ENCODE assay signal across 14 cellular contexts in genomic region chr3:149535395-149535685, GRCh38.
DNase-seq lines count a peak whose midpoint lies in the region; ATAC-seq and TF ChIP-seq lines count a peak whose summit lies in the region.
"Had no signal": no experiment of that assay in that cellular context is flagged by ENCODE, and none has a peak within 500 bp of the region (broad histone marks: within the 10 kb centered on the region; RNA-seq: fewer than 3 reads in every experiment).

No MANE protein-coding gene starts in this region.

- H3K9me3 ChIP-seq in skeletal muscle satellite cell (replicated peaks; ENCODE audit: low read length) = no peaks in the 10 kb centered on the region

- TF ChIP-seq CTCF in fibroblast of mammary gland (conservative IDR thresholded peaks at IDR 0.05; ENCODE audit: control insufficient read depth, insufficient read depth, low read depth, low read length) = no peak

- ATAC-seq in HG02840 (IDR thresholded peaks at IDR 0.05; ENCODE audit: low FRiP score, unreplicated experiment) (no peak), HG02642 (IDR thresholded peaks at IDR 0.05; ENCODE audit: poor library complexity, unreplicated experiment) (no peak)
- ATAC-seq: naive thymus-derived CD8-positive, alpha-beta T cell had no signal

- no peaks in the 10 kb centered on the region for H3K9me3 Mint-ChIP-seq in activated T-cell treated with anti-CD3 and anti-CD28 coated beads, Interleukin-2, amount 50 U/mL, for 24 hours
- H3K9me3 Mint-ChIP-seq: CD4-positive, CD25-positive, alpha-beta regulatory T cell; naive thymus-derived CD8-positive, alpha-beta T cell had no signal

- H3K4me1 ChIP-seq in skeletal muscle satellite cell (ENCODE audit: control insufficient read depth, insufficient read depth, low read length) = peaks cover 93% of the 10 kb centered on the region

- H3K9ac ChIP-seq in skeletal muscle satellite cell (ENCODE audit: low read depth, low read length) = peak overlapping the region; percentile 68

- peaks cover 7% of the 10 kb centered on the region for H3K27me3 Mint-ChIP-seq in activated T-cell treated with anti-CD3 and anti-CD28 coated beads, Interleukin-2, amount 50 U/mL, for 24 hours
- H3K27me3 Mint-ChIP-seq: CD4-positive, CD25-positive, alpha-beta regulatory T cell had no signal

- H3K4me3 ChIP-seq in fibroblast of mammary gland (ENCODE audit: control insufficient read depth, low read depth, low read length) = no peak overlapping the region
- H3K4me3 ChIP-seq in skeletal muscle satellite cell (ENCODE audit: low read length) = peak overlapping the region; percentile 23

- peak; percentile 38 for DNase-seq in EH (ENCODE audit: low read depth)
- DNase-seq in NCI-H345 (lab: John Stamatoyannopoulos, UW) = peak; percentile 73
- peak; percentile 39 for DNase-seq in fibroblast of mammary gland (ENCODE audit: low read depth)
- no peak for DNase-seq in activated T-cell treated with anti-CD3 and anti-CD28 coated beads, Interleukin-2, amount 50 U/mL, for 24 hours
- DNase-seq in dermis blood vessel endothelial cell = no peak
- DNase-seq: activated CD4-positive, alpha-beta T cell treated with anti-CD3 and anti-CD28 coated beads for 1 hour; aorta; CD4-positive, CD25-positive, alpha-beta regulatory T cell; naive thymus-derived CD8-positive, alpha-beta T cell; NCI-H1694 treated with DMSO at 0.1 percent for 48 hours; stimulated activated CD4-positive, alpha-beta T cell treated with anti-CD3 and anti-CD28 coated beads, Interleukin-15, amount 100 ng/mL, for 24 hours had no signal

- no peak overlapping the region for H3K27ac Mint-ChIP-seq in activated T-cell treated with anti-CD3 and anti-CD28 coated beads, Interleukin-2, amount 50 U/mL, for 24 hours
- H3K27ac Mint-ChIP-seq: CD4-positive, CD25-positive, alpha-beta regulatory T cell; naive thymus-derived CD8-positive, alpha-beta T cell had no signal

- peak overlapping the region; percentile 76 for H3K4me2 ChIP-seq in skeletal muscle satellite cell (ENCODE audit: low read length)

- H3K27me3 ChIP-seq in skeletal muscle satellite cell (ENCODE audit: control insufficient read depth, insufficient read depth, low read length) = no peaks in the 10 kb centered on the region

- H3K36me3 ChIP-seq in skeletal muscle satellite cell (ENCODE audit: insufficient read depth, low read length) = peaks cover 11% of the 10 kb centered on the region

- no peak overlapping the region for H3K4me3 Mint-ChIP-seq in activated T-cell treated with anti-CD3 and anti-CD28 coated beads, Interleukin-2, amount 50 U/mL, for 24 hours
- H3K4me3 Mint-ChIP-seq: CD4-positive, CD25-positive, alpha-beta regulatory T cell; naive thymus-derived CD8-positive, alpha-beta T cell had no signal

- peaks cover 3% of the 10 kb centered on the region for H3K4me1 Mint-ChIP-seq in activated T-cell treated with anti-CD3 and anti-CD28 coated beads, Interleukin-2, amount 50 U/mL, for 24 hours (ENCODE audit: low read depth)

- no peaks in the 10 kb centered on the region for H3K36me3 Mint-ChIP-seq in activated T-cell treated with anti-CD3 and anti-CD28 coated beads, Interleukin-2, amount 50 U/mL, for 24 hours (ENCODE audit: low read depth)
- H3K36me3 Mint-ChIP-seq: CD4-positive, CD25-positive, alpha-beta regulatory T cell; naive thymus-derived CD8-positive, alpha-beta T cell had no signal

Comparison
In these comparisons a context has a peak if more than half of its experiments do, and no peak if none do; other contexts are left out.
1. DNase-seq: peak in EH (single experiment), NCI-H345 (single experiment) and fibroblast of mammary gland (single experiment); none in activated T-cell treated with anti-CD3 and anti-CD28 coated beads, Interleukin-2, amount 50 U/mL, for 24 hours (single experiment) and dermis blood vessel endothelial cell (single experiment).